In genomic region chr3:143971367-143972154, GRCh38 we compare ENCODE assay signal across 2 cellular contexts.
TF ChIP-seq lines count a peak whose summit lies in the region.

Gene DIPK2A, plus strand, starts transcription at chr3:143971823. Its CDS starts 510 bp downstream, at chr3:143972333.

TF ChIP-seq in IMR-90, 13 proteins besides CTCF, POLR2A, EP300 and RAD21:
- TF ChIP-seq MXI1 (IDR thresholded peaks at IDR 0.05; ENCODE audit: borderline replicate concordance, low read depth, low read length), result peak; percentile 47; the same call in 1 of the 2 replicates
- no peak for TF ChIP-seq MAFK (IDR thresholded peaks at IDR 0.05; ENCODE audit: low read depth, low read length)
- peak; percentile 39; the same call in 1 of the 2 replicates for TF ChIP-seq BHLHE40 (IDR thresholded peaks at IDR 0.05; ENCODE audit: low read depth, low read length)
- TF ChIP-seq CEBPB (IDR thresholded peaks at IDR 0.05; ENCODE audit: low read depth, low read length), result peak; percentile 46; the same call in 1 of the 2 replicates
- TF ChIP-seq FOS (IDR thresholded peaks at IDR 0.05; ENCODE audit: low read depth, low read length), result no peak
- TF ChIP-seq MAZ (IDR thresholded peaks at IDR 0.05; ENCODE audit: borderline replicate concordance, low read depth, low read length), result peak; percentile 81

TF ChIP-seq in endothelial cell of umbilical vein, 7 proteins besides CTCF, POLR2A, EP300 and RAD21:
- TF ChIP-seq GATA2 (IDR thresholded peaks at IDR 0.05; ENCODE audit: insufficient read depth, insufficient read length, low read depth, low read length) (no peak), FOS (IDR thresholded peaks at IDR 0.05; ENCODE audit: borderline replicate concordance, insufficient read depth, low read length) (no peak), MYC (IDR thresholded peaks at IDR 0.05; ENCODE audit: low read depth, low read length) (peak; percentile 58), EZH2 (IDR thresholded peaks at IDR 0.05; ENCODE audit: borderline replicate concordance, low read depth, low read length, severe bottlenecking) (no peak), POLR2AphosphoS5 (IDR thresholded peaks at IDR 0.05; ENCODE audit: insufficient read depth, low read depth, low read length) (peak; percentile 68), MAX (IDR thresholded peaks at IDR 0.05; ENCODE audit: insufficient read depth, insufficient read length) (no peak), JUN (IDR thresholded peaks at IDR 0.05; ENCODE audit: borderline replicate concordance, insufficient read depth, insufficient read length, low read depth) (no peak)
